In the genomic region with DNA sequence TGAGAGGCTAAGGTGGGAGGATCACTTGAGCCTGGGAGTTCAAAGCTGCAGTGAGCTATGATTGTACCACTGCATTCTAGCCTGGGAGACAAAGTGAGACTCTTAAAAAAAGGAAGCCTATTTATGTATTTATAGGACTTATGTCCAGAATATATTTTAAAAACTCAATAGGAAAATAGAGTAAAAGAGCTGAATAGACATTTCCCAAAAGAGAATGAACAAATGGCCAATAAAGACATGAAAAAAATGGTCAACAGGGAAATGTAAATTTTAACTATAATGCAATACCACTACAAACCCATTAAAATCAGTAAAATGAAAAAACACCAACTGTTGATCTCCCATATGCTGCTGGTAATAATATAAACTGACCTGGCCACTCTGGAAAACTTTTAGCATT, we compare ENCODE assay signal across 33 cellular contexts.
"Had no signal": no experiment of that assay in that cellular context is flagged by ENCODE, and none has a peak within 500 bp of the region (broad histone marks: within the 10 kb centered on the region; RNA-seq: fewer than 3 reads in every experiment).

No MANE protein-coding gene starts in this region.

- FAIRE-seq: astrocyte, colon, TTC549 had no signal

- H3K9me3 ChIP-seq: adrenal gland, body of pancreas, breast epithelium had no signal

- H3K4me3 ChIP-seq: adrenal gland, body of pancreas, breast epithelium had no signal

- H3K27ac ChIP-seq: adrenal gland, body of pancreas, brain microvascular endothelial cell, breast epithelium, VCaP had no signal

- H3K36me3 ChIP-seq: breast epithelium had no signal

- DNase-seq: activated B cell treated with CpG ODN at 0.5 μM for 24 hours; activated CD4-positive, alpha-beta memory T cell treated with anti-CD3 and anti-CD28 coated beads for 36 hours; activated CD4-positive, alpha-beta T cell treated with anti-CD3 and anti-CD28 coated beads for 4 hours; activated CD4-positive, alpha-beta T cell treated with anti-CD3 and anti-CD28 coated beads, Interleukin-2, amount 10 ng/mL, durations not matched to agents 24 days and 14 days; activated CD4-positive, alpha-beta T cell treated with anti-CD3 and anti-CD28 coated beads, Interleukin-2, amount 50 U/mL, for 1 hour; activated CD4-positive, alpha-beta T cell treated with anti-CD3 and anti-CD28 coated beads, Interleukin-2, amount 50 U/mL, for 4 hours; activated CD4-positive, CD25-positive, alpha-beta regulatory T cell treated with anti-CD3 and anti-CD28 coated beads, Interleukin-2, amount 50 U/mL, for 72 hours; activated CD8-positive, alpha-beta memory T cell treated with anti-CD3 and anti-CD28 coated beads, Interleukin-2, amount 50 U/mL, for 4 hours; activated CD8-positive, alpha-beta T cell treated with anti-CD3 and anti-CD28 coated beads for 36 hours; activated effector memory CD4-positive, alpha-beta T cell treated with anti-CD3 and anti-CD28 coated beads, Interleukin-2, amount 50 U/mL, for 16 hours; activated gamma-delta T cell treated with Interleukin-2 at 50 U/mL for 16 hours; activated naive CD4-positive, alpha-beta T cell; activated naive CD4-positive, alpha-beta T cell treated with anti-CD3 and anti-CD28 coated beads for 36 hours; activated naive CD4-positive, alpha-beta T cell treated with anti-CD3 and anti-CD28 coated beads, Interleukin-2, amount 50 U/mL, for 16 hours; activated naive CD8-positive, alpha-beta T cell treated with anti-CD3 and anti-CD28 coated beads for 36 hours; activated T-cell treated with anti-CD3 and anti-CD28 coated beads for 4 hours; activated T-cell treated with anti-CD3 and anti-CD28 coated beads, Interleukin-2, amount 50 U/mL, for 1 hour; activated T-cell treated with anti-CD3 and anti-CD28 coated beads, Interleukin-2, amount 50 U/mL, for 4 hours; adrenal gland; amniotic stem cell; aorta; body of pancreas; brain microvascular endothelial cell; central memory CD4-positive, alpha-beta T cell; T-helper 2 cell; T-helper 9 cell had no signal

- H3K4me1 ChIP-seq: adrenal gland, body of pancreas, breast epithelium had no signal

- H3K27me3 ChIP-seq: adrenal gland, body of pancreas, brain microvascular endothelial cell had no signal

- ATAC-seq: activated CD8-positive, alpha-beta T cell treated with anti-CD3 and anti-CD28 coated beads for 36 hours; activated naive CD4-positive, alpha-beta T cell treated with anti-CD3 and anti-CD28 coated beads, Interleukin-2, amount 50 U/mL, for 72 hours; activated T-cell treated with anti-CD3 and anti-CD28 coated beads, Interleukin-2, amount 50 U/mL, for 4 hours; activated T-helper 17 cell treated with anti-CD3 and anti-CD28 coated beads, Interleukin-2, amount 50 U/mL, for 72 hours; body of pancreas had no signal
